In the genomic region with DNA sequence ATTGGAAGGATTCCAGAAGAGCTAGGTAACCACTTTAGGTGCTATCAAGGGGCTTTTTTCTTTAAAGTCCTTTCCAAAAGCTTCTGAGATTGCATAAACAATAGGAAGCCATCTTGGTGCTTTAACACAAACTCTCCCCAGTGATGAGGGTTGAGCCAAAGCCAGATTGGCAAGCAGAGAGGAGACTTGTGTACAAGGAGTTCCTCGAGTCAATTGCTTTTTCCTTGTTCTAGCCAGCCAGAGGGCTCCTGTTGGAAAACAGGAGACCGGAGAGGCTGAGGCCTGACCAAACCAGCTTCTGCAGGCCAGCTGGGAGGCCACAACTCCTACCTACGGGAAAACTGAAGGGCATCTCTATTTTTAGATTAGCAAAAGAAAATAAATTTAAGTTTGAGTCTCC, we compare ENCODE assay signal across 16 cellular contexts. TPM values are rescaled to one million over a fixed set of nuclear protein-coding genes. Genes with fewer than 3 reads are reported as not detected.
DNase-seq lines count a peak whose midpoint lies in the region; ATAC-seq and TF ChIP-seq lines count a peak whose summit lies in the region.
"Had no signal": no experiment of that assay in that cellular context is flagged by ENCODE, and none has a peak within 500 bp of the region (broad histone marks: within the 10 kb centered on the region; RNA-seq: fewer than 3 reads in every experiment).

No MANE protein-coding gene starts in this region.

- H3K4me1 Mint-ChIP-seq in CD4-positive, alpha-beta memory T cell = peaks cover 0 to 5% (median 0%) of the 10 kb centered on the region in 4 donors

- POLR2A ChIA-PET in CD4-positive, alpha-beta memory T cell (lab: Charles Lee; ENCODE audit: partially characterized antibody) = no interaction called here

- no peaks in the 10 kb centered on the region for H3K36me3 ChIP-seq in left ventricle myocardium inferior
- H3K36me3 ChIP-seq in rectal smooth muscle tissue (ENCODE audit: control insufficient read depth, insufficient read depth, low read length) = no peaks in the 10 kb centered on the region
- no peaks in the 10 kb centered on the region for H3K36me3 ChIP-seq in CD4-positive, alpha-beta memory T cell (ENCODE audit: insufficient read depth, low read length)
- H3K36me3 ChIP-seq: neural progenitor cell, SJSA1 had no signal

- H3K4me3 Mint-ChIP-seq in CD4-positive, alpha-beta memory T cell = no peak overlapping the region
- H3K4me3 Mint-ChIP-seq: neural progenitor cell had no signal

- ATAC-seq in GM21825 (IDR thresholded peaks at IDR 0.05; ENCODE audit: unreplicated experiment) = no peak
- ATAC-seq in HG02981 (IDR thresholded peaks at IDR 0.05; ENCODE audit: unreplicated experiment) = no peak
- ATAC-seq: left colon had no signal

- intact Hi-C loops in left ventricle myocardium inferior (cut with micrococcal nuclease) = no loop called here
- intact Hi-C loops in CD4-positive, alpha-beta memory T cell (cut with micrococcal nuclease) = no loop called here

- peaks cover 7 to 17% of the 10 kb centered on the region in 2 donors for H3K27me3 Mint-ChIP-seq in CD4-positive, alpha-beta memory T cell

- H3K27me3 ChIP-seq in left ventricle myocardium inferior (ENCODE audit: low read depth) = no peaks in the 10 kb centered on the region
- H3K27me3 ChIP-seq in rectal smooth muscle tissue (ENCODE audit: control insufficient read depth, insufficient read depth, low read length) = no peaks in the 10 kb centered on the region
- H3K27me3 ChIP-seq in CD4-positive, alpha-beta memory T cell (ENCODE audit: insufficient read depth, low read length) = no peaks in the 10 kb centered on the region
- H3K27me3 ChIP-seq: neural progenitor cell had no signal

- H3K27ac Mint-ChIP-seq in CD4-positive, alpha-beta memory T cell = no peak overlapping the region
- H3K27ac Mint-ChIP-seq: neural progenitor cell had no signal

- peaks cover 0 to 2% (median 0%) of the 10 kb centered on the region in 8 donors for H3K9me3 Mint-ChIP-seq in CD4-positive, alpha-beta memory T cell
- H3K9me3 Mint-ChIP-seq: neural progenitor cell had no signal

- no peak overlapping the region for H3K4me3 ChIP-seq in left ventricle myocardium inferior
- H3K4me3 ChIP-seq in rectal smooth muscle tissue (ENCODE audit: low read length) = no peak overlapping the region
- H3K4me3 ChIP-seq in CD4-positive, alpha-beta memory T cell (ENCODE audit: low read length in 2 of 2) = no peak overlapping the region
- H3K4me3 ChIP-seq: neural progenitor cell, SJSA1 had no signal

- DNase-seq in left ventricle myocardium inferior (no peak), GM20000 (ENCODE audit: low spot score) (no peak)
- no peak for DNase-seq in CD4-positive, alpha-beta memory T cell
- DNase-seq: activated CD8-positive, alpha-beta memory T cell treated with anti-CD3 and anti-CD28 coated beads, Interleukin-2, amount 50 U/mL, for 4 hours; activated naive CD4-positive, alpha-beta T cell treated with anti-CD3 and anti-CD28 coated beads, Interleukin-2, amount 50 U/mL, for 16 hours; DND-41; NCI-H187 had no signal

- TF ChIP-seq CTCF in C4-2B (conservative IDR thresholded peaks at IDR 0.05) (no peak), VCaP (conservative IDR thresholded peaks at IDR 0.05) (no peak), left ventricle myocardium inferior (IDR thresholded peaks at IDR 0.05; ENCODE audit: borderline replicate concordance) (no peak), GM20000 (IDR thresholded peaks at IDR 0.05; ENCODE audit: extremely low read depth, missing control alignments) (no peak)

- peak overlapping the region; percentile 51 for H3K27ac ChIP-seq in C4-2B
- H3K27ac ChIP-seq in VCaP = peak overlapping the region; percentile 54
- peak overlapping the region; percentile 74 for H3K27ac ChIP-seq in left ventricle myocardium inferior (replicated peaks)
- H3K27ac ChIP-seq in rectal smooth muscle tissue (ENCODE audit: low read depth, low read length) = peak overlapping the region; percentile 48
- no peak overlapping the region for H3K27ac ChIP-seq in CD4-positive, alpha-beta memory T cell (ENCODE audit: low read depth, low read length)
- H3K27ac ChIP-seq: neural progenitor cell, SJSA1 had no signal

- no peak overlapping the region for H3K9ac ChIP-seq in rectal smooth muscle tissue (ENCODE audit: low read length)
- H3K9ac ChIP-seq: neural progenitor cell had no signal

- no peaks in the 10 kb centered on the region for H3K36me3 Mint-ChIP-seq in CD4-positive, alpha-beta memory T cell
- H3K36me3 Mint-ChIP-seq: neural progenitor cell had no signal

- H3K4me1 ChIP-seq in left ventricle myocardium inferior = peaks cover 40% of the 10 kb centered on the region
- peaks cover 9% of the 10 kb centered on the region for H3K4me1 ChIP-seq in rectal smooth muscle tissue (ENCODE audit: control insufficient read depth, insufficient read depth, low read length)
- H3K4me1 ChIP-seq in CD4-positive, alpha-beta memory T cell (ENCODE audit: insufficient read depth, low read length) = no peaks in the 10 kb centered on the region
- H3K4me1 ChIP-seq: SJSA1 had no signal

- no peaks in the 10 kb centered on the region for H3K9me3 ChIP-seq in left ventricle myocardium inferior (replicated peaks)
- no peaks in the 10 kb centered on the region for H3K9me3 ChIP-seq in CD4-positive, alpha-beta memory T cell (ENCODE audit: control insufficient read depth in 1 of 2, low read length in 2 of 2)
- H3K9me3 ChIP-seq: SJSA1 had no signal

- CTCF ChIA-PET in CD4-positive, alpha-beta memory T cell (lab: Charles Lee; ENCODE audit: partially characterized antibody) = interaction anchor here (1.6 kb wide), 1 partner anchor 9 kb away, joined by 10 read pairs; no protein-coding TSS in a partner anchor

RNA-seq across cellular contexts. Expression of a gene that starts 46.5 kb away (rescaled TPM):
- total RNA-seq in left ventricle myocardium inferior = 28.6 TPM
- 1 to 10 TPM; 1.9 to 2.1 TPM for total RNA-seq in CD4-positive, alpha-beta memory T cell
- polyA plus RNA-seq in CD4-positive, alpha-beta memory T cell = under 1 TPM; 0.22 to 0.39 TPM

RNA-seq across cellular contexts. Expression of a gene that starts 58.2 kb away (rescaled TPM):
- not detected for total RNA-seq in left ventricle myocardium inferior
- total RNA-seq in CD4-positive, alpha-beta memory T cell = not detected
- polyA plus RNA-seq in CD4-positive, alpha-beta memory T cell = not detected
- total RNA-seq: chondrocyte, left colon, SJSA1 had no signal
